14 cellular contexts compared by ENCODE assay signal in the genomic region with DNA sequence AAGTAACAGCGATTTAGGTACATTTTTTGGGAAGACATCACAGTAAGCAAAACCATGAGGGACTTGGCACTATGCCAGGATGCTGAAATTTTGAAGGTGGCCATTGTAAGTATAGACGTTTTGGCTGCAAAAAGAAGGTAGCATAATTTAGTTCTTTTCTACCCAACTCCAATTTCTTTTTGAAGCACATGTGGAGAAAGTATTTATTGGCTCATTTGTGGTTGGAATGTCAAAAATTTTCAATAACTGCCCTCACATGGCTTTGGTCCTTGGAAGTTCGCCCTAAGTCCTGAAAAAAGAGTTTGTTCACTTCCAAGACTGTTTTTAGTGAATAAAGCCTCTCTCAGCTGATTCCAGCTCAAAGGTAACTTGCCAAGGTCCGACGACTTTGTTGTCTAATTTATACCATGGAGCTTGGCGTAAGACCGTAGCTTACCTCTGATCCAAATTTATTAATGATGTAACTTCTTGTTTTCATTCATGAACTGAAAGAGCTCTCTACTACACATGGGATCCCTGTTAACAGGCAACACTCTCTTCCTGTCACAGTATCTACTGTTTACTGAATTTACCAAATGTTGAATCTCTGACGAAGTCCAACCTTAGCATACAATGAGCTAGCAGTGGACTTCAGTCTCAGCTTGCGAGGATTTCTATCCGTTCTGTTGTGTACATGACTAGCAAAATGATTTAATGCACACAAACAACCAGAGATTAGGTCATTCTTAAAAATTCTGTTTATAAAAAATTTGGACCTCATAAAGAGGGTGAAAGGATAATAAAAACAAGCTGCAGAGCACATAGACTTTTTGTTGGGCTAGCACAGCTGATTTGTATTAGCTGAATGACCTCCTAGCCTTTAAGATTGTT. TPM values are rescaled to one million over a fixed set of nuclear protein-coding genes. Genes with fewer than 3 reads are reported as not detected.
DNase-seq lines count a peak whose midpoint lies in the region; ATAC-seq, FAIRE-seq and TF ChIP-seq lines count a peak whose summit lies in the region.
"Had no signal": no experiment of that assay in that cellular context is flagged by ENCODE, and none has a peak within 500 bp of the region (broad histone marks: within the 10 kb centered on the region; RNA-seq: fewer than 3 reads in every experiment).

No MANE protein-coding gene starts in this region.

- POLR2A ChIA-PET in PC-9 (lab: Charles Lee; ENCODE audit: unreplicated experiment): no interaction called here

- no TSS peak for BruUV-seq in PC-9 (replicated peaks; lab: Mats Ljungman, UMichigan)

- H3K27me3 ChIP-seq in mesenchymal stem cell (ENCODE audit: control insufficient read depth in 1 of 2, insufficient read depth in 1 of 2, low read length in 2 of 2) (no peaks in the 10 kb centered on the region), PC-9 (ENCODE audit: insufficient read depth, low read depth) (no peaks in the 10 kb centered on the region)
- H3K27me3 ChIP-seq: colonic mucosa had no signal

- H3K4me2 ChIP-seq in mesenchymal stem cell (ENCODE audit: low read length, poor library complexity, severe bottlenecking): no peak overlapping the region
- no peak overlapping the region for H3K4me2 ChIP-seq in PC-9

- H2AFZ ChIP-seq in mesenchymal stem cell (ENCODE audit: low read depth, low read length): no peak overlapping the region
- H2AFZ ChIP-seq in PC-9: no peak overlapping the region

- H3K9me2 ChIP-seq in PC-9 (ENCODE audit: insufficient read depth): no peaks in the 10 kb centered on the region

- CTCF ChIA-PET in PC-9 (lab: Charles Lee): no interaction called here

- DNase-seq in Right ventricle myocardium superior (no peak), cardiac septum (ENCODE audit: low spot score) (no peak), mesenchymal stem cell (peak; percentile 58), NCI-H1105 (lab: John Stamatoyannopoulos, UW) (no peak), PC-9 (no peak), cortex of kidney (lab: John Stamatoyannopoulos, UW) (no peak), HuH-7.5 (ENCODE audit: low spot score) (no peak)
- DNase-seq: activated CD4-positive, alpha-beta T cell treated with anti-CD3 and anti-CD28 coated beads for 1 hour; colonic mucosa; GDM1; NCI-H510A treated with DMSO at 0.1 percent for 48 hours had no signal

- H4K20me1 ChIP-seq in PC-9 (ENCODE audit: insufficient read depth): no peaks in the 10 kb centered on the region

- no peak for TF ChIP-seq CTCF in PC-9 (conservative IDR thresholded peaks at IDR 0.05)

- no peaks in the 10 kb centered on the region for H3K9me3 ChIP-seq in mesenchymal stem cell (ENCODE audit: control insufficient read depth, low read length)
- H3K9me3 ChIP-seq in PC-9 (ENCODE audit: insufficient read depth, low read depth): no peaks in the 10 kb centered on the region
- H3K9me3 ChIP-seq: colonic mucosa had no signal

- no peak overlapping the region for H2BK5ac ChIP-seq in mesenchymal stem cell (ENCODE audit: low read depth, low read length, poor library complexity, severe bottlenecking)

- H3K4me1 ChIP-seq in mesenchymal stem cell (ENCODE audit: control insufficient read depth, insufficient read depth, low read depth, low read length) (peaks cover 2% of the 10 kb centered on the region), PC-9 (replicated peaks; ENCODE audit: insufficient read depth) (no peaks in the 10 kb centered on the region)
- H3K4me1 ChIP-seq: colonic mucosa had no signal

- H3K27ac ChIP-seq in mesenchymal stem cell (ENCODE audit: low read length, poor library complexity, severe bottlenecking): peak overlapping the region; percentile 30
- H3K27ac ChIP-seq in PC-9: no peak overlapping the region
- H3K27ac ChIP-seq: colonic mucosa had no signal

- H3K14ac ChIP-seq in mesenchymal stem cell (ENCODE audit: low read length in 2 of 2): no peak overlapping the region

- peak overlapping the region in 1 of 2 experiments; percentile 19 for H2BK12ac ChIP-seq in mesenchymal stem cell (ENCODE audit: low read length in 2 of 2)

- peaks cover 8% of the 10 kb centered on the region in 2 experiments for H3K36me3 ChIP-seq in mesenchymal stem cell (ENCODE audit: control insufficient read depth in 1 of 2, insufficient read depth in 2 of 2, low read depth in 1 of 2, low read length in 2 of 2)
- H3K36me3 ChIP-seq in PC-9 (ENCODE audit: low read depth): no peaks in the 10 kb centered on the region
- H3K36me3 ChIP-seq: colonic mucosa had no signal

- no peak overlapping the region for H2BK120ac ChIP-seq in mesenchymal stem cell (ENCODE audit: low read depth, low read length)

- WGBS in mesenchymal stem cell: 72% methylated on average over 8 of the region's 10 CpGs

- H2AK5ac ChIP-seq in mesenchymal stem cell (ENCODE audit: low read length, severe bottlenecking): peak overlapping the region; percentile 65

- H2BK15ac ChIP-seq in mesenchymal stem cell (ENCODE audit: low read depth, poor library complexity, severe bottlenecking): no peak overlapping the region

- H3K4me3 ChIP-seq in mesenchymal stem cell (ENCODE audit: insufficient read depth in 1 of 2, low read depth in 1 of 2, low read length in 2 of 2): peak overlapping the region in 1 of 2 experiments; percentile 64
- no peak overlapping the region for H3K4me3 ChIP-seq in PC-9
- H3K4me3 ChIP-seq: colonic mucosa had no signal

- peak; percentile 99 for FAIRE-seq in endometrium (lab: Jason Lieb, UNC)

- peak; percentile 58 for ATAC-seq in Right ventricle myocardium superior (ENCODE audit: poor library complexity)
- ATAC-seq: activated T-helper 17 cell treated with anti-CD3 and anti-CD28 coated beads, Interleukin-2, amount 50 U/mL, for 72 hours; stimulated activated effector memory CD8-positive, alpha-beta T cell treated with anti-CD3 and anti-CD28 coated beads, Interleukin-12 subunit alpha, Interleukin-12 subunit beta, amount 100 ng/mL, for 72 hours had no signal

- H3K23ac ChIP-seq in mesenchymal stem cell (ENCODE audit: low read length in 2 of 2): no peak overlapping the region

- H3K79me2 ChIP-seq in PC-9 (ENCODE audit: low read depth): no peaks in the 10 kb centered on the region

- peak overlapping the region; percentile 83 for H3K9ac ChIP-seq in mesenchymal stem cell (ENCODE audit: low read length)

- peaks cover 3% of the 10 kb centered on the region for H3K79me1 ChIP-seq in mesenchymal stem cell (replicated peaks; ENCODE audit: low read length, poor library complexity, severe bottlenecking)

- intact Hi-C loops in Right ventricle myocardium superior (cut with DNase I) (no loop called here), cardiac septum (cut with DNase I) (no loop called here), PC-9 (cut with micrococcal nuclease; ENCODE audit: unreplicated experiment) (no loop called here)

- peak overlapping the region in 1 of 2 experiments; percentile 21 for H3K18ac ChIP-seq in mesenchymal stem cell (ENCODE audit: low read depth in 1 of 2, low read length in 2 of 2)

- H4K91ac ChIP-seq in mesenchymal stem cell (ENCODE audit: low read length): no peak overlapping the region

- no peaks in the 10 kb centered on the region for H3F3A ChIP-seq in PC-9 (ENCODE audit: insufficient read depth, low read depth)

- no peak overlapping the region for H4K8ac ChIP-seq in mesenchymal stem cell (ENCODE audit: low read length)

- H3K4ac ChIP-seq in mesenchymal stem cell (ENCODE audit: low read depth in 1 of 2, low read length in 2 of 2): no peak overlapping the region

RNA-seq across cellular contexts. Expression of gene MSRB3, which starts 49.0 kb away (rescaled TPM):
- 130 TPM for total RNA-seq in Right ventricle myocardium superior
- total RNA-seq in cardiac septum: 166 TPM
- 44.1 TPM for polyA plus RNA-seq in mesenchymal stem cell (2013, experiment 1 of 2)
- 46.1 TPM for polyA plus RNA-seq in mesenchymal stem cell (2013, experiment 2 of 2)
- 0.55 and 1.2 TPM in 2 replicates for total RNA-seq in PC-9 (2021)
- total RNA-seq: activated T-helper 17 cell treated with anti-CD3 and anti-CD28 coated beads, Interleukin-2, amount 50 U/mL, for 72 hours had no signal

Comparison
In these comparisons a context has a peak if more than half of its experiments do, and no peak if none do; other contexts are left out.
1. RNA of gene MSRB3, which starts 49.0 kb away (total RNA-seq): 166 TPM in cardiac septum (single experiment) and 130 TPM in Right ventricle myocardium superior (single experiment); 0.55 to 1.2 TPM in PC-9; every median in the first group is over 10 times any median in the second.